ENCODE assay signal across 1 cellular context in the genomic region with DNA sequence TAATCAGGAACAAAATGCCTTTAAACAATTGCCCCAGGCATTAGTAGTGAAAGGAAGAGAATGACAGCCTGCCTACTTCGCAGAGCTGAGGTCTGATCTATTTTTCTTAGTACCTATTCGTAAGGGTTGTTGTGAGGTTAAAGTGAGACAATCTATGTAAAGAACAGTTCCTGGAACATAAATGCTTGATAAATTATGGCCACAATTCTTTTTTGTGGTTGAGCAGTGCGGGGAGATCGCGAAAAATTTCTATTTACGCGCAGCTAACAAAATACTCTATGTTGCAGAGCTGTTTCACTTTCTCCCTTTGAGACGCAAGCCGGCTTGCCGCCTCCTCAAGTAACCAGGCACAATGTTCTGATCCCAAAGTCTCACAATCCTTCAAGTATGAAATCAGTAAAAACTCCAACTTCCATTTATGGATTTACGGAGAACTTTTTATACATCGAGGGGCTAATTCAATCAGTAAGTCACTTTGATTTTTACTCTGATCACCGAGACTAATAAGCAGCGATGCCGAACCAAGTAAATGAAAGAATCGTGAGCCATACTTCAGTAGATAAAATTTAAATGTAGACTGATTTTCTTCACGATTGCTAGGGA.
TF ChIP-seq lines count a peak whose summit lies in the region.

No MANE protein-coding gene starts in this region.

TF ChIP-seq in H1, 55 proteins besides CTCF, POLR2A, EP300 and RAD21 (continued from another document):
- TF ChIP-seq, protein P1, sequence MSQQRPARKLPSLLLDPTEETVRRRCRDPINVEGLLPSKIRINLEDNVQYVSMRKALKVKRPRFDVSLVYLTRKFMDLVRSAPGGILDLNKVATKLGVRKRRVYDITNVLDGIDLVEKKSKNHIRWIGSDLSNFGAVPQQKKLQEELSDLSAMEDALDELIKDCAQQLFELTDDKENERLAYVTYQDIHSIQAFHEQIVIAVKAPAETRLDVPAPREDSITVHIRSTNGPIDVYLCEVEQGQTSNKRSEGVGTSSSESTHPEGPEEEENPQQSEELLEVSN (IDR thresholded peaks at IDR 0.05): no peak
